ENCODE assay signal across 1 cellular context in genomic region chr10:3869036-3869435, GRCh38.
TF ChIP-seq lines count a peak whose summit lies in the region.

No MANE protein-coding gene starts in this region.

TF ChIP-seq in K562, 482 proteins besides CTCF, POLR2A, EP300 and RAD21 (continued from another document and continues in another):
- TF ChIP-seq, protein P1, sequence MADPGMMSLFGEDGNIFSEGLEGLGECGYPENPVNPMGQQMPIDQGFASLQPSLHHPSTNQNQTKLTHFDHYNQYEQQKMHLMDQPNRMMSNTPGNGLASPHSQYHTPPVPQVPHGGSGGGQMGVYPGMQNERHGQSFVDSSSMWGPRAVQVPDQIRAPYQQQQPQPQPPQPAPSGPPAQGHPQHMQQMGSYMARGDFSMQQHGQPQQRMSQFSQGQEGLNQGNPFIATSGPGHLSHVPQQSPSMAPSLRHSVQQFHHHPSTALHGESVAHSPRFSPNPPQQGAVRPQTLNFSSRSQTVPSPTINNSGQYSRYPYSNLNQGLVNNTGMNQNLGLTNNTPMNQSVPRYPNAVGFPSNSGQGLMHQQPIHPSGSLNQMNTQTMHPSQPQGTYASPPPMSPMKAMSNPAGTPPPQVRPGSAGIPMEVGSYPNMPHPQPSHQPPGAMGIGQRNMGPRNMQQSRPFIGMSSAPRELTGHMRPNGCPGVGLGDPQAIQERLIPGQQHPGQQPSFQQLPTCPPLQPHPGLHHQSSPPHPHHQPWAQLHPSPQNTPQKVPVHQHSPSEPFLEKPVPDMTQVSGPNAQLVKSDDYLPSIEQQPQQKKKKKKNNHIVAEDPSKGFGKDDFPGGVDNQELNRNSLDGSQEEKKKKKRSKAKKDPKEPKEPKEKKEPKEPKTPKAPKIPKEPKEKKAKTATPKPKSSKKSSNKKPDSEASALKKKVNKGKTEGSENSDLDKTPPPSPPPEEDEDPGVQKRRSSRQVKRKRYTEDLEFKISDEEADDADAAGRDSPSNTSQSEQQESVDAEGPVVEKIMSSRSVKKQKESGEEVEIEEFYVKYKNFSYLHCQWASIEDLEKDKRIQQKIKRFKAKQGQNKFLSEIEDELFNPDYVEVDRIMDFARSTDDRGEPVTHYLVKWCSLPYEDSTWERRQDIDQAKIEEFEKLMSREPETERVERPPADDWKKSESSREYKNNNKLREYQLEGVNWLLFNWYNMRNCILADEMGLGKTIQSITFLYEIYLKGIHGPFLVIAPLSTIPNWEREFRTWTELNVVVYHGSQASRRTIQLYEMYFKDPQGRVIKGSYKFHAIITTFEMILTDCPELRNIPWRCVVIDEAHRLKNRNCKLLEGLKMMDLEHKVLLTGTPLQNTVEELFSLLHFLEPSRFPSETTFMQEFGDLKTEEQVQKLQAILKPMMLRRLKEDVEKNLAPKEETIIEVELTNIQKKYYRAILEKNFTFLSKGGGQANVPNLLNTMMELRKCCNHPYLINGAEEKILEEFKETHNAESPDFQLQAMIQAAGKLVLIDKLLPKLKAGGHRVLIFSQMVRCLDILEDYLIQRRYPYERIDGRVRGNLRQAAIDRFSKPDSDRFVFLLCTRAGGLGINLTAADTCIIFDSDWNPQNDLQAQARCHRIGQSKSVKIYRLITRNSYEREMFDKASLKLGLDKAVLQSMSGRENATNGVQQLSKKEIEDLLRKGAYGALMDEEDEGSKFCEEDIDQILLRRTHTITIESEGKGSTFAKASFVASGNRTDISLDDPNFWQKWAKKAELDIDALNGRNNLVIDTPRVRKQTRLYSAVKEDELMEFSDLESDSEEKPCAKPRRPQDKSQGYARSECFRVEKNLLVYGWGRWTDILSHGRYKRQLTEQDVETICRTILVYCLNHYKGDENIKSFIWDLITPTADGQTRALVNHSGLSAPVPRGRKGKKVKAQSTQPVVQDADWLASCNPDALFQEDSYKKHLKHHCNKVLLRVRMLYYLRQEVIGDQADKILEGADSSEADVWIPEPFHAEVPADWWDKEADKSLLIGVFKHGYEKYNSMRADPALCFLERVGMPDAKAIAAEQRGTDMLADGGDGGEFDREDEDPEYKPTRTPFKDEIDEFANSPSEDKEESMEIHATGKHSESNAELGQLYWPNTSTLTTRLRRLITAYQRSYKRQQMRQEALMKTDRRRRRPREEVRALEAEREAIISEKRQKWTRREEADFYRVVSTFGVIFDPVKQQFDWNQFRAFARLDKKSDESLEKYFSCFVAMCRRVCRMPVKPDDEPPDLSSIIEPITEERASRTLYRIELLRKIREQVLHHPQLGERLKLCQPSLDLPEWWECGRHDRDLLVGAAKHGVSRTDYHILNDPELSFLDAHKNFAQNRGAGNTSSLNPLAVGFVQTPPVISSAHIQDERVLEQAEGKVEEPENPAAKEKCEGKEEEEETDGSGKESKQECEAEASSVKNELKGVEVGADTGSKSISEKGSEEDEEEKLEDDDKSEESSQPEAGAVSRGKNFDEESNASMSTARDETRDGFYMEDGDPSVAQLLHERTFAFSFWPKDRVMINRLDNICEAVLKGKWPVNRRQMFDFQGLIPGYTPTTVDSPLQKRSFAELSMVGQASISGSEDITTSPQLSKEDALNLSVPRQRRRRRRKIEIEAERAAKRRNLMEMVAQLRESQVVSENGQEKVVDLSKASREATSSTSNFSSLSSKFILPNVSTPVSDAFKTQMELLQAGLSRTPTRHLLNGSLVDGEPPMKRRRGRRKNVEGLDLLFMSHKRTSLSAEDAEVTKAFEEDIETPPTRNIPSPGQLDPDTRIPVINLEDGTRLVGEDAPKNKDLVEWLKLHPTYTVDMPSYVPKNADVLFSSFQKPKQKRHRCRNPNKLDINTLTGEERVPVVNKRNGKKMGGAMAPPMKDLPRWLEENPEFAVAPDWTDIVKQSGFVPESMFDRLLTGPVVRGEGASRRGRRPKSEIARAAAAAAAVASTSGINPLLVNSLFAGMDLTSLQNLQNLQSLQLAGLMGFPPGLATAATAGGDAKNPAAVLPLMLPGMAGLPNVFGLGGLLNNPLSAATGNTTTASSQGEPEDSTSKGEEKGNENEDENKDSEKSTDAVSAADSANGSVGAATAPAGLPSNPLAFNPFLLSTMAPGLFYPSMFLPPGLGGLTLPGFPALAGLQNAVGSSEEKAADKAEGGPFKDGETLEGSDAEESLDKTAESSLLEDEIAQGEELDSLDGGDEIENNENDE (IDR thresholded peaks at IDR 0.05; ENCODE audit: low read depth, low read length) = no peak
- TF ChIP-seq ZNF165 (CRISPR knock-in tag; IDR thresholded peaks at IDR 0.05; ENCODE audit: borderline replicate concordance) (no peak), HMGN3 (IDR thresholded peaks at IDR 0.05; ENCODE audit: borderline replicate concordance, extremely low read depth, insufficient read length, low read depth, low read length) (no peak), IFI16 (CRISPR knock-in tag; IDR thresholded peaks at IDR 0.05) (no peak), CEBPG (CRISPR knock-in tag; IDR thresholded peaks at IDR 0.05) (no peak), CEBPG (tag; conservative IDR thresholded peaks at IDR 0.05 in 1 of 2, IDR thresholded peaks at IDR 0.05 in 1 of 2) (0 out of 4 replicates have a peak, but pooled peaks of 1 of the 2 experiments have one; percentile 26), EP400 (IDR thresholded peaks at IDR 0.05) (no peak), ZNF408 (CRISPR knock-in tag; IDR thresholded peaks at IDR 0.05; ENCODE audit: low read depth) (no peak), SP2 (IDR thresholded peaks at IDR 0.05; ENCODE audit: extremely low read depth, low read depth, low read length, poor library complexity, severe bottlenecking) (no peak), MAZ (CRISPR knock-in tag; conservative IDR thresholded peaks at IDR 0.05 in 1 of 2, IDR thresholded peaks at IDR 0.05 in 1 of 2) (no peak), DDX20 (tag; IDR thresholded peaks at IDR 0.05; ENCODE audit: low read depth) (peak; percentile 32; the same call in 1 of the 2 replicates), CHD4 (IDR thresholded peaks at IDR 0.05; ENCODE audit: insufficient read depth, insufficient replicate concordance, low read depth, low read length, poor library complexity, severe bottlenecking) (no peak), RAD51 (IDR thresholded peaks at IDR 0.05; ENCODE audit: borderline replicate concordance, low read depth) (peak; percentile 36; the same call in 1 of the 2 replicates), BCL6 (CRISPR knock-in tag; IDR thresholded peaks at IDR 0.05) (no peak), ZNF124 (CRISPR knock-in tag; IDR thresholded peaks at IDR 0.05) (no peak), PHF8 (IDR thresholded peaks at IDR 0.05; ENCODE audit: borderline replicate concordance, low read length) (no peak), L3MBTL2 (IDR thresholded peaks at IDR 0.05) (peak; percentile 53; the same call in 1 of the 2 replicates), ZNF263 (CRISPR knock-in tag; IDR thresholded peaks at IDR 0.05; ENCODE audit: borderline replicate concordance) (no peak), SMAD2 (IDR thresholded peaks at IDR 0.05; ENCODE audit: low read depth, low read length) (no peak), ZNF197 (CRISPR knock-in tag; IDR thresholded peaks at IDR 0.05; ENCODE audit: low read depth) (no peak; the same call in 1 of the 2 replicates), ZNF583 (CRISPR knock-in tag; IDR thresholded peaks at IDR 0.05) (no peak), NR4A1 (CRISPR knock-in tag; IDR thresholded peaks at IDR 0.05) (no peak), NR4A1 (tag; IDR thresholded peaks at IDR 0.05) (no peak), RBM39 (optimal IDR thresholded peaks at IDR 0.05; ENCODE audit: low read depth, low read length) (no peak)
- TF ChIP-seq, protein P2, sequence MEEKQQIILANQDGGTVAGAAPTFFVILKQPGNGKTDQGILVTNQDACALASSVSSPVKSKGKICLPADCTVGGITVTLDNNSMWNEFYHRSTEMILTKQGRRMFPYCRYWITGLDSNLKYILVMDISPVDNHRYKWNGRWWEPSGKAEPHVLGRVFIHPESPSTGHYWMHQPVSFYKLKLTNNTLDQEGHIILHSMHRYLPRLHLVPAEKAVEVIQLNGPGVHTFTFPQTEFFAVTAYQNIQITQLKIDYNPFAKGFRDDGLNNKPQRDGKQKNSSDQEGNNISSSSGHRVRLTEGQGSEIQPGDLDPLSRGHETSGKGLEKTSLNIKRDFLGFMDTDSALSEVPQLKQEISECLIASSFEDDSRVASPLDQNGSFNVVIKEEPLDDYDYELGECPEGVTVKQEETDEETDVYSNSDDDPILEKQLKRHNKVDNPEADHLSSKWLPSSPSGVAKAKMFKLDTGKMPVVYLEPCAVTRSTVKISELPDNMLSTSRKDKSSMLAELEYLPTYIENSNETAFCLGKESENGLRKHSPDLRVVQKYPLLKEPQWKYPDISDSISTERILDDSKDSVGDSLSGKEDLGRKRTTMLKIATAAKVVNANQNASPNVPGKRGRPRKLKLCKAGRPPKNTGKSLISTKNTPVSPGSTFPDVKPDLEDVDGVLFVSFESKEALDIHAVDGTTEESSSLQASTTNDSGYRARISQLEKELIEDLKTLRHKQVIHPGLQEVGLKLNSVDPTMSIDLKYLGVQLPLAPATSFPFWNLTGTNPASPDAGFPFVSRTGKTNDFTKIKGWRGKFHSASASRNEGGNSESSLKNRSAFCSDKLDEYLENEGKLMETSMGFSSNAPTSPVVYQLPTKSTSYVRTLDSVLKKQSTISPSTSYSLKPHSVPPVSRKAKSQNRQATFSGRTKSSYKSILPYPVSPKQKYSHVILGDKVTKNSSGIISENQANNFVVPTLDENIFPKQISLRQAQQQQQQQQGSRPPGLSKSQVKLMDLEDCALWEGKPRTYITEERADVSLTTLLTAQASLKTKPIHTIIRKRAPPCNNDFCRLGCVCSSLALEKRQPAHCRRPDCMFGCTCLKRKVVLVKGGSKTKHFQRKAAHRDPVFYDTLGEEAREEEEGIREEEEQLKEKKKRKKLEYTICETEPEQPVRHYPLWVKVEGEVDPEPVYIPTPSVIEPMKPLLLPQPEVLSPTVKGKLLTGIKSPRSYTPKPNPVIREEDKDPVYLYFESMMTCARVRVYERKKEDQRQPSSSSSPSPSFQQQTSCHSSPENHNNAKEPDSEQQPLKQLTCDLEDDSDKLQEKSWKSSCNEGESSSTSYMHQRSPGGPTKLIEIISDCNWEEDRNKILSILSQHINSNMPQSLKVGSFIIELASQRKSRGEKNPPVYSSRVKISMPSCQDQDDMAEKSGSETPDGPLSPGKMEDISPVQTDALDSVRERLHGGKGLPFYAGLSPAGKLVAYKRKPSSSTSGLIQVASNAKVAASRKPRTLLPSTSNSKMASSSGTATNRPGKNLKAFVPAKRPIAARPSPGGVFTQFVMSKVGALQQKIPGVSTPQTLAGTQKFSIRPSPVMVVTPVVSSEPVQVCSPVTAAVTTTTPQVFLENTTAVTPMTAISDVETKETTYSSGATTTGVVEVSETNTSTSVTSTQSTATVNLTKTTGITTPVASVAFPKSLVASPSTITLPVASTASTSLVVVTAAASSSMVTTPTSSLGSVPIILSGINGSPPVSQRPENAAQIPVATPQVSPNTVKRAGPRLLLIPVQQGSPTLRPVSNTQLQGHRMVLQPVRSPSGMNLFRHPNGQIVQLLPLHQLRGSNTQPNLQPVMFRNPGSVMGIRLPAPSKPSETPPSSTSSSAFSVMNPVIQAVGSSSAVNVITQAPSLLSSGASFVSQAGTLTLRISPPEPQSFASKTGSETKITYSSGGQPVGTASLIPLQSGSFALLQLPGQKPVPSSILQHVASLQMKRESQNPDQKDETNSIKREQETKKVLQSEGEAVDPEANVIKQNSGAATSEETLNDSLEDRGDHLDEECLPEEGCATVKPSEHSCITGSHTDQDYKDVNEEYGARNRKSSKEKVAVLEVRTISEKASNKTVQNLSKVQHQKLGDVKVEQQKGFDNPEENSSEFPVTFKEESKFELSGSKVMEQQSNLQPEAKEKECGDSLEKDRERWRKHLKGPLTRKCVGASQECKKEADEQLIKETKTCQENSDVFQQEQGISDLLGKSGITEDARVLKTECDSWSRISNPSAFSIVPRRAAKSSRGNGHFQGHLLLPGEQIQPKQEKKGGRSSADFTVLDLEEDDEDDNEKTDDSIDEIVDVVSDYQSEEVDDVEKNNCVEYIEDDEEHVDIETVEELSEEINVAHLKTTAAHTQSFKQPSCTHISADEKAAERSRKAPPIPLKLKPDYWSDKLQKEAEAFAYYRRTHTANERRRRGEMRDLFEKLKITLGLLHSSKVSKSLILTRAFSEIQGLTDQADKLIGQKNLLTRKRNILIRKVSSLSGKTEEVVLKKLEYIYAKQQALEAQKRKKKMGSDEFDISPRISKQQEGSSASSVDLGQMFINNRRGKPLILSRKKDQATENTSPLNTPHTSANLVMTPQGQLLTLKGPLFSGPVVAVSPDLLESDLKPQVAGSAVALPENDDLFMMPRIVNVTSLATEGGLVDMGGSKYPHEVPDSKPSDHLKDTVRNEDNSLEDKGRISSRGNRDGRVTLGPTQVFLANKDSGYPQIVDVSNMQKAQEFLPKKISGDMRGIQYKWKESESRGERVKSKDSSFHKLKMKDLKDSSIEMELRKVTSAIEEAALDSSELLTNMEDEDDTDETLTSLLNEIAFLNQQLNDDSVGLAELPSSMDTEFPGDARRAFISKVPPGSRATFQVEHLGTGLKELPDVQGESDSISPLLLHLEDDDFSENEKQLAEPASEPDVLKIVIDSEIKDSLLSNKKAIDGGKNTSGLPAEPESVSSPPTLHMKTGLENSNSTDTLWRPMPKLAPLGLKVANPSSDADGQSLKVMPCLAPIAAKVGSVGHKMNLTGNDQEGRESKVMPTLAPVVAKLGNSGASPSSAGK (IDR thresholded peaks at IDR 0.05) = peak; percentile 57
- TF ChIP-seq, protein P3, sequence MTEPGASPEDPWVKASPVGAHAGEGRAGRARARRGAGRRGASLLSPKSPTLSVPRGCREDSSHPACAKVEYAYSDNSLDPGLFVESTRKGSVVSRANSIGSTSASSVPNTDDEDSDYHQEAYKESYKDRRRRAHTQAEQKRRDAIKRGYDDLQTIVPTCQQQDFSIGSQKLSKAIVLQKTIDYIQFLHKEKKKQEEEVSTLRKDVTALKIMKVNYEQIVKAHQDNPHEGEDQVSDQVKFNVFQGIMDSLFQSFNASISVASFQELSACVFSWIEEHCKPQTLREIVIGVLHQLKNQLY (CRISPR knock-in tag; conservative IDR thresholded peaks at IDR 0.05) = no peak
- TF ChIP-seq, protein P4, sequence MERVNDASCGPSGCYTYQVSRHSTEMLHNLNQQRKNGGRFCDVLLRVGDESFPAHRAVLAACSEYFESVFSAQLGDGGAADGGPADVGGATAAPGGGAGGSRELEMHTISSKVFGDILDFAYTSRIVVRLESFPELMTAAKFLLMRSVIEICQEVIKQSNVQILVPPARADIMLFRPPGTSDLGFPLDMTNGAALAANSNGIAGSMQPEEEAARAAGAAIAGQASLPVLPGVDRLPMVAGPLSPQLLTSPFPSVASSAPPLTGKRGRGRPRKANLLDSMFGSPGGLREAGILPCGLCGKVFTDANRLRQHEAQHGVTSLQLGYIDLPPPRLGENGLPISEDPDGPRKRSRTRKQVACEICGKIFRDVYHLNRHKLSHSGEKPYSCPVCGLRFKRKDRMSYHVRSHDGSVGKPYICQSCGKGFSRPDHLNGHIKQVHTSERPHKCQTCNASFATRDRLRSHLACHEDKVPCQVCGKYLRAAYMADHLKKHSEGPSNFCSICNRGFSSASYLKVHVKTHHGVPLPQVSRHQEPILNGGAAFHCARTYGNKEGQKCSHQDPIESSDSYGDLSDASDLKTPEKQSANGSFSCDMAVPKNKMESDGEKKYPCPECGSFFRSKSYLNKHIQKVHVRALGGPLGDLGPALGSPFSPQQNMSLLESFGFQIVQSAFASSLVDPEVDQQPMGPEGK (CRISPR knock-in tag; IDR thresholded peaks at IDR 0.05; ENCODE audit: borderline replicate concordance) = no peak
